ENCODE assay signal across 10 cellular contexts in genomic region chr17:47717261-47717697, GRCh38. TPM values are rescaled to one million over a fixed set of nuclear protein-coding genes. Genes with fewer than 3 reads are reported as not detected.
A peak's percentile ranks its signal among the peaks of the same experiment; 100 is the strongest.
DNase-seq lines count a peak whose midpoint lies in the region; ATAC-seq, FAIRE-seq and TF ChIP-seq lines count a peak whose summit lies in the region.
"Had no signal": no experiment of that assay in that cellular context is flagged by ENCODE, and none has a peak within 500 bp of the region (broad histone marks: within the 10 kb centered on the region; RNA-seq: fewer than 3 reads in every experiment).

No MANE protein-coding gene starts in this region.

- no peaks in the 10 kb centered on the region for H3K9me3 Mint-ChIP-seq in activated naive CD8-positive, alpha-beta T cell treated with anti-CD3 and anti-CD28 coated beads, Interleukin-2, amount 50 U/mL, for 24 hours
- H3K9me3 Mint-ChIP-seq in naive thymus-derived CD4-positive, alpha-beta T cell = no peaks in the 10 kb centered on the region

- H3K4me1 Mint-ChIP-seq in activated naive CD8-positive, alpha-beta T cell treated with anti-CD3 and anti-CD28 coated beads, Interleukin-2, amount 50 U/mL, for 24 hours = peaks cover 97% of the 10 kb centered on the region
- H3K4me1 Mint-ChIP-seq in naive thymus-derived CD4-positive, alpha-beta T cell = peaks cover 18 to 87% (median 40%) of the 10 kb centered on the region in 7 donors

- H3K27ac Mint-ChIP-seq in activated naive CD8-positive, alpha-beta T cell treated with anti-CD3 and anti-CD28 coated beads, Interleukin-2, amount 50 U/mL, for 24 hours = peak overlapping the region; percentile 99
- no peak overlapping the region for H3K27ac Mint-ChIP-seq in naive thymus-derived CD4-positive, alpha-beta T cell

- H3K27me3 ChIP-seq in naive thymus-derived CD4-positive, alpha-beta T cell (ENCODE audit: control insufficient read depth in 2 of 2, insufficient read depth in 2 of 2, low read length in 2 of 2) = no peaks in the 10 kb centered on the region

- CTCF ChIA-PET in naive thymus-derived CD4-positive, alpha-beta T cell (lab: Charles Lee) = interaction anchor here (1.5 kb wide), 1 partner anchor 18 kb away, joined by 4 read pairs; no protein-coding TSS in a partner anchor

- H3K27ac ChIP-seq in naive thymus-derived CD4-positive, alpha-beta T cell (ENCODE audit: low read depth, low read length) = no peak overlapping the region

- H3K36me3 Mint-ChIP-seq in activated naive CD8-positive, alpha-beta T cell treated with anti-CD3 and anti-CD28 coated beads, Interleukin-2, amount 50 U/mL, for 24 hours (ENCODE audit: low read depth) = no peaks in the 10 kb centered on the region
- no peaks in the 10 kb centered on the region for H3K36me3 Mint-ChIP-seq in naive thymus-derived CD4-positive, alpha-beta T cell

- POLR2A ChIA-PET in naive thymus-derived CD4-positive, alpha-beta T cell (lab: Charles Lee) = no interaction called here

- in situ Hi-C loops in KBM-7 (cut with MboI; ENCODE audit: low pct_unique_long_range_greater_than_20kb, low sequenced_read_pairs) = no loop called here

- TF ChIP-seq CTCF in D721Med (IDR thresholded peaks at IDR 0.05; ENCODE audit: insufficient read depth, missing control alignments) = peak; percentile 23

- ATAC-seq in activated naive CD8-positive, alpha-beta T cell treated with anti-CD3 and anti-CD28 coated beads, Interleukin-2, amount 50 U/mL, for 24 hours = peak; percentile 7
- peak; percentile 51 for ATAC-seq in naive thymus-derived CD4-positive, alpha-beta T cell
- ATAC-seq in GM19035 (IDR thresholded peaks at IDR 0.05; ENCODE audit: unreplicated experiment) = no peak
- ATAC-seq in HG02759 (IDR thresholded peaks at IDR 0.05; ENCODE audit: unreplicated experiment) = no peak

- H3K9me3 ChIP-seq in naive thymus-derived CD4-positive, alpha-beta T cell (ENCODE audit: control insufficient read depth in 2 of 3, low read length in 3 of 3) = no peaks in the 10 kb centered on the region

- H3K27me3 Mint-ChIP-seq in activated naive CD8-positive, alpha-beta T cell treated with anti-CD3 and anti-CD28 coated beads, Interleukin-2, amount 50 U/mL, for 24 hours = no peaks in the 10 kb centered on the region
- peaks cover 0 to 8% (median 3%) of the 10 kb centered on the region in 5 donors for H3K27me3 Mint-ChIP-seq in naive thymus-derived CD4-positive, alpha-beta T cell

- H3K4me1 ChIP-seq in naive thymus-derived CD4-positive, alpha-beta T cell (ENCODE audit: control insufficient read depth in 2 of 2, insufficient read depth in 2 of 2, low read length in 2 of 2) = peaks cover 35 to 99% of the 10 kb centered on the region in 2 donors

- intact Hi-C loops in naive thymus-derived CD4-positive, alpha-beta T cell (cut with micrococcal nuclease) = loop anchor here in 1 of 2 donors (1.0 kb wide), 1 partner anchor 18 kb away; no protein-coding TSS in a partner anchor

- no peak for FAIRE-seq in D721Med (lab: Jason Lieb, UNC)

- H3K4me3 ChIP-seq in naive thymus-derived CD4-positive, alpha-beta T cell (ENCODE audit: low read length) = no peak overlapping the region

- H3K4me3 Mint-ChIP-seq in activated naive CD8-positive, alpha-beta T cell treated with anti-CD3 and anti-CD28 coated beads, Interleukin-2, amount 50 U/mL, for 24 hours = peak overlapping the region; percentile 79
- H3K4me3 Mint-ChIP-seq in naive thymus-derived CD4-positive, alpha-beta T cell = no peak overlapping the region

- DNase-seq in D721Med (ENCODE audit: insufficient read length, low spot score) = no peak
- peak; percentile 51 for DNase-seq in KBM-7
- DNase-seq in activated naive CD8-positive, alpha-beta T cell treated with anti-CD3 and anti-CD28 coated beads, Interleukin-2, amount 50 U/mL, for 24 hours = peak; percentile 64
- DNase-seq in naive thymus-derived CD4-positive, alpha-beta T cell = peak in 1 of 9 donors; percentile 48
- no peak for DNase-seq in SHP77 treated with DMSO at 0.1 percent for 48 hours (lab: John Stamatoyannopoulos, UW)
- no peak for DNase-seq in activated CD8-positive, alpha-beta memory T cell treated with anti-CD3 and anti-CD28 coated beads for 24 hours
- DNase-seq: activated CD8-positive, alpha-beta memory T cell treated with anti-CD3 and anti-CD28 coated beads, Interleukin-2, amount 50 U/mL, for 48 hours; hippocampal formation had no signal

- H3K36me3 ChIP-seq in naive thymus-derived CD4-positive, alpha-beta T cell (ENCODE audit: control insufficient read depth in 2 of 3, insufficient read depth in 3 of 3, low read length in 3 of 3) = no peaks in the 10 kb centered on the region

RNA-seq across cellular contexts. Expression of gene TBX21, which starts 15.8 kb away (rescaled TPM):
- total RNA-seq in naive thymus-derived CD4-positive, alpha-beta T cell = 10 to 100 TPM in 2 of 5 experiments, 1 to 10 TPM in 3; 1.3 to 38.6 (median 4.5) TPM
- polyA plus RNA-seq in naive thymus-derived CD4-positive, alpha-beta T cell = under 1 TPM; 0.13 to 0.43 TPM

RNA-seq across cellular contexts. Expression of gene TBKBP1, which starts 23.3 kb away (rescaled TPM):
- total RNA-seq in naive thymus-derived CD4-positive, alpha-beta T cell = 10 to 100 TPM in 1 of 5 experiments, 1 to 10 TPM in 4; 1.9 to 13.3 (median 2.9) TPM
- under 1 TPM in 1 of 2 donors, not detected in 1; 0.08 TPM for polyA plus RNA-seq in naive thymus-derived CD4-positive, alpha-beta T cell

Comparison
In these comparisons a context has a peak if more than half of its experiments do, and no peak if none do; other contexts are left out.
1. DNase-seq: peak in KBM-7 (single experiment) and activated naive CD8-positive, alpha-beta T cell treated with anti-CD3 and anti-CD28 coated beads, Interleukin-2, amount 50 U/mL, for 24 hours (single experiment); none in D721Med (single experiment), SHP77 treated with DMSO at 0.1 percent for 48 hours (single experiment) and activated CD8-positive, alpha-beta memory T cell treated with anti-CD3 and anti-CD28 coated beads for 24 hours (single experiment).
2. ATAC-seq: peak in activated naive CD8-positive, alpha-beta T cell treated with anti-CD3 and anti-CD28 coated beads, Interleukin-2, amount 50 U/mL, for 24 hours (single experiment) and naive thymus-derived CD4-positive, alpha-beta T cell (single experiment); none in GM19035 (single experiment) and HG02759 (single experiment).